In genomic region chr12:94988471-94988870, GRCh38 we compare ENCODE assay signal across 22 cellular contexts. TPM values are rescaled to one million over a fixed set of nuclear protein-coding genes. Genes with fewer than 3 reads are reported as not detected.
DNase-seq lines count a peak whose midpoint lies in the region; ATAC-seq, FAIRE-seq and TF ChIP-seq lines count a peak whose summit lies in the region.
"Had no signal": no experiment of that assay in that cellular context is flagged by ENCODE, and none has a peak within 500 bp of the region (broad histone marks: within the 10 kb centered on the region; RNA-seq: fewer than 3 reads in every experiment).

No MANE protein-coding gene starts in this region.

- ATAC-seq in activated T-cell treated with anti-CD3 and anti-CD28 coated beads, Interleukin-2, amount 50 U/mL, for 72 hours (replicated peaks in 1 of 2), result peak in 1 of 2 donors; percentile 31
- no peak for ATAC-seq in activated T-helper 17 cell treated with anti-CD3 and anti-CD28 coated beads, Interleukin-2, amount 50 U/mL, for 72 hours (replicated peaks)
- ATAC-seq in naive thymus-derived CD8-positive, alpha-beta T cell, result peak in 1 of 2 donors; percentile 62
- no peak for ATAC-seq in left lobe of liver
- ATAC-seq: heart left ventricle, left lung, right lobe of liver had no signal

- DNase-seq in activated T-cell treated with anti-CD3 and anti-CD28 coated beads, Interleukin-2, amount 50 U/mL, for 72 hours, result peak in 1 of 2 donors; percentile 11
- no peak for DNase-seq in activated T-cell treated with anti-CD3 and anti-CD28 coated beads, Interleukin-2, amount 50 U/mL, for 48 hours
- DNase-seq in GM12891 (ENCODE audit: insufficient read length, low spot score), result no peak
- DNase-seq in naive thymus-derived CD8-positive, alpha-beta T cell, result peak in 7 of 10 donors; percentile 8 to 49 (median 27)
- no peak for DNase-seq in HEK293T (ENCODE audit: extremely low spot score)
- no peak for DNase-seq in NCI-H524 treated with DMSO at 0.1 percent for 48 hours (lab: John Stamatoyannopoulos, UW)
- no peak for DNase-seq in left lobe of liver (ENCODE audit: low spot score)
- DNase-seq: C1 segment of cervical spinal cord; dermis blood vessel endothelial cell; DMS153; GDM1; heart left ventricle; left lung; right lobe of liver; SJCRH30; stimulated activated CD8-positive, alpha-beta memory T cell treated with anti-CD3 and anti-CD28 coated beads, Interleukin-4, amount 100 ng/mL, for 48 hours; uterus had no signal

- H3K4me3 Mint-ChIP-seq in activated T-cell treated with anti-CD3 and anti-CD28 coated beads, Interleukin-2, amount 50 U/mL, for 72 hours, result peak overlapping the region; percentile 40 to 69
- peak overlapping the region; percentile 50 for H3K4me3 Mint-ChIP-seq in activated T-helper 17 cell treated with anti-CD3 and anti-CD28 coated beads, Interleukin-2, amount 50 U/mL, for 72 hours
- H3K4me3 Mint-ChIP-seq in naive thymus-derived CD8-positive, alpha-beta T cell, result peak overlapping the region in 8 of 10 donors; percentile 30 to 73 (median 60)
- H3K4me3 Mint-ChIP-seq: nephron had no signal

- TF ChIP-seq POLR2A in GM12891 (IDR thresholded peaks at IDR 0.05; ENCODE audit: low read depth, low read length), result no peak

- H3K27me3 Mint-ChIP-seq in activated T-cell treated with anti-CD3 and anti-CD28 coated beads, Interleukin-2, amount 50 U/mL, for 72 hours (ENCODE audit: low read depth), result no peaks in the 10 kb centered on the region
- H3K27me3 Mint-ChIP-seq in activated T-helper 17 cell treated with anti-CD3 and anti-CD28 coated beads, Interleukin-2, amount 50 U/mL, for 72 hours, result no peaks in the 10 kb centered on the region
- H3K27me3 Mint-ChIP-seq in naive thymus-derived CD8-positive, alpha-beta T cell, result no peaks in the 10 kb centered on the region

- no peaks in the 10 kb centered on the region for H3K9me3 Mint-ChIP-seq in activated T-cell treated with anti-CD3 and anti-CD28 coated beads, Interleukin-2, amount 50 U/mL, for 72 hours
- H3K9me3 Mint-ChIP-seq in activated T-helper 17 cell treated with anti-CD3 and anti-CD28 coated beads, Interleukin-2, amount 50 U/mL, for 72 hours, result no peaks in the 10 kb centered on the region
- peaks cover 0 to 4% (median 0%) of the 10 kb centered on the region in 9 donors for H3K9me3 Mint-ChIP-seq in naive thymus-derived CD8-positive, alpha-beta T cell
- H3K9me3 Mint-ChIP-seq: activated T-helper 2 cell treated with anti-CD3 and anti-CD28 coated beads, Interferon-gamma antibody, Interleukin-2, Interleukin-4, amounts not matched to agents 10 μg/mL and 5 μg/mL and 100 μg/mL, durations not matched to agents 14 hours and 24 hours and 36 hours; nephron had no signal

- POLR2A ChIA-PET in naive thymus-derived CD8-positive, alpha-beta T cell (lab: Charles Lee), result interaction anchor here (3.1 kb wide), 1 partner anchor 15 kb away, joined by 27 read pairs; the partner anchor contains the start of gene NDUFA12
- POLR2A ChIA-PET in HEK293T (lab: Yijun Ruan, JAX), result interaction anchor here (3.6 kb wide), 1 partner anchor 15 kb away, joined by 15 read pairs; the partner anchor contains the start of gene NDUFA12

- peak overlapping the region; percentile 84 for H3K27ac Mint-ChIP-seq in activated T-cell treated with anti-CD3 and anti-CD28 coated beads, Interleukin-2, amount 50 U/mL, for 72 hours
- peak overlapping the region; percentile 63 for H3K27ac Mint-ChIP-seq in activated T-helper 17 cell treated with anti-CD3 and anti-CD28 coated beads, Interleukin-2, amount 50 U/mL, for 72 hours
- H3K27ac Mint-ChIP-seq in naive thymus-derived CD8-positive, alpha-beta T cell, result peak overlapping the region; percentile 75 to 96 (median 94)
- H3K27ac Mint-ChIP-seq: activated T-helper 2 cell treated with anti-CD3 and anti-CD28 coated beads, Interferon-gamma antibody, Interleukin-2, Interleukin-4, amounts not matched to agents 10 μg/mL and 5 μg/mL and 100 μg/mL, durations not matched to agents 14 hours and 24 hours and 36 hours had no signal

- no peak for FAIRE-seq in GM12891 (lab: Jason Lieb, UNC)
- FAIRE-seq: H54, RCC 7860 had no signal

- CTCF ChIA-PET in HEK293T (lab: Yijun Ruan, JAX), result no interaction called here

- H3K36me3 Mint-ChIP-seq in activated T-cell treated with anti-CD3 and anti-CD28 coated beads, Interleukin-2, amount 50 U/mL, for 72 hours (ENCODE audit: insufficient read depth in 2 of 2), result peaks cover 12 to 22% of the 10 kb centered on the region in 2 donors
- peaks cover 67% of the 10 kb centered on the region for H3K36me3 Mint-ChIP-seq in activated T-helper 17 cell treated with anti-CD3 and anti-CD28 coated beads, Interleukin-2, amount 50 U/mL, for 72 hours (ENCODE audit: low read depth)
- H3K36me3 Mint-ChIP-seq in naive thymus-derived CD8-positive, alpha-beta T cell, result peaks cover 5 to 34% (median 9%) of the 10 kb centered on the region in 3 donors

- H3K4me1 Mint-ChIP-seq in activated T-cell treated with anti-CD3 and anti-CD28 coated beads, Interleukin-2, amount 50 U/mL, for 72 hours (ENCODE audit: low read depth), result peaks cover 53% of the 10 kb centered on the region
- peaks cover 37% of the 10 kb centered on the region for H3K4me1 Mint-ChIP-seq in activated T-helper 17 cell treated with anti-CD3 and anti-CD28 coated beads, Interleukin-2, amount 50 U/mL, for 72 hours
- H3K4me1 Mint-ChIP-seq in naive thymus-derived CD8-positive, alpha-beta T cell, result peaks cover 32 to 63% (median 53%) of the 10 kb centered on the region in 4 donors
- H3K4me1 Mint-ChIP-seq: nephron had no signal

TF ChIP-seq in GM12891, 5 proteins besides CTCF, POLR2A, EP300 and RAD21:
- TF ChIP-seq SPI1 (IDR thresholded peaks at IDR 0.05; ENCODE audit: low read depth, low read length) (0 out of 2 replicates have a peak, but pooled peaks have one; percentile 8), POLR2AphosphoS5 (IDR thresholded peaks at IDR 0.05; ENCODE audit: low read depth, low read length) (no peak)

TF ChIP-seq in HEK293T, 16 proteins besides CTCF, POLR2A, EP300 and RAD21:
- TF ChIP-seq LEF1 (IDR thresholded peaks at IDR 0.05; ENCODE audit: borderline replicate concordance), result no peak

RNA-seq across cellular contexts. Expression of gene NDUFA12, which starts 15.0 kb away (rescaled TPM):
- 100 to 1,000 TPM; 118 to 142 TPM for total RNA-seq in activated T-cell treated with anti-CD3 and anti-CD28 coated beads, Interleukin-2, amount 50 U/mL, for 72 hours
- 277 TPM for polyA plus RNA-seq in GM12891 (2012; ENCODE audit: low read depth, missing spikeins)
- 100 to 1,000 TPM in 1 of 2 donors, 10 to 100 TPM in 1; 90.0 to 148 TPM for total RNA-seq in activated T-helper 17 cell treated with anti-CD3 and anti-CD28 coated beads, Interleukin-2, amount 50 U/mL, for 72 hours
- total RNA-seq in naive thymus-derived CD8-positive, alpha-beta T cell, result 10 to 100 TPM; 67.5 to 68.4 TPM
- polyA plus RNA-seq in naive thymus-derived CD8-positive, alpha-beta T cell, result 100 to 1,000 TPM; 282 to 364 (median 294) TPM
- 41.7 TPM for total RNA-seq in left lobe of liver

Comparison
In these comparisons a context has a peak if more than half of its experiments do, and no peak if none do; other contexts are left out.
1. DNase-seq: peak in naive thymus-derived CD8-positive, alpha-beta T cell (7 of 10); none in activated T-cell treated with anti-CD3 and anti-CD28 coated beads, Interleukin-2, amount 50 U/mL, for 48 hours (0 of 2), GM12891 (single experiment), HEK293T (single experiment), NCI-H524 treated with DMSO at 0.1 percent for 48 hours (single experiment) and left lobe of liver (single experiment).
2. Peak in every context shown above with its lines, with median percentiles within 50 percentile points of each other: H3K27ac Mint-ChIP-seq and H3K4me3 Mint-ChIP-seq.